ENCODE assay signal across 8 cellular contexts in the genomic region with DNA sequence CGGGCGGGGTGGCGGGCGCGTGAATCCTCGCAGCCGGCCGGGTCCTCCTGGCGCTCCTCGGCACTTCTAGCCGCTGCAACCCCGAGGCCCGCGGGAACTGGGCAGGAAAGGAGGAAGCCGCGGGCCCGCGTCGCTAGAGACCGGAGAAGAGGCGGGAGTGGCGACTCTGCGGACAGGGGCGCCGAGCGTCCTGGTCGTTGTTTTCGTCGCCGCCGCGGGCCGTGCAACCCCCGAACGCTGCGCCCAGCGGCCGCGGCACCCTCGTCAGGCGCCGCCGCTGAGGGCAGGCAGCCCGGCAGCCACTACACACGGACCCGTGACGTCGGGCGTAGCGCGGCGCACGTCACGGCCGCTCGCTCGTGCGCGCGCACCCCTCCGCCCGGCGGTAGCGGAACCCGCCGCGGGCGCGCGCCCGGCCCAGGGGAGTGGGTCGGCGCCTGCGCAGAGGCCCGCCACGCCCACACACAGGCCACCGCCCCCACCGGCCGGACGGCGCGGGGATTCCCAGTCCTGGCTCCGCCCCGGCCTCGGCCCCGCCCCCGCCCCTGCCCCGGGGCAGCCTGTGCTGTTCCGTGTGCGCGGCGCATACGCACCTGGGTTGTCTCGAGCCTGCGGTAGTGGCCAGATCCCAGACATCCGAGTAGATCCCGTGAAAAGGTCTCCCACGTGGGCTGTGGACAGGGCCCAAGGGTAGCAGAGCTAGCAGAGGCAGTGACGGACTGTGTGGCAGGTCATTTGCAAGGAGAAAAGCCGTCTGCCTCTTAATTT. TPM values are rescaled to one million over a fixed set of nuclear protein-coding genes. Genes with fewer than 3 reads are reported as not detected.
DNase-seq lines count a peak whose midpoint lies in the region; ATAC-seq and TF ChIP-seq lines count a peak whose summit lies in the region.

A gene with protein sequence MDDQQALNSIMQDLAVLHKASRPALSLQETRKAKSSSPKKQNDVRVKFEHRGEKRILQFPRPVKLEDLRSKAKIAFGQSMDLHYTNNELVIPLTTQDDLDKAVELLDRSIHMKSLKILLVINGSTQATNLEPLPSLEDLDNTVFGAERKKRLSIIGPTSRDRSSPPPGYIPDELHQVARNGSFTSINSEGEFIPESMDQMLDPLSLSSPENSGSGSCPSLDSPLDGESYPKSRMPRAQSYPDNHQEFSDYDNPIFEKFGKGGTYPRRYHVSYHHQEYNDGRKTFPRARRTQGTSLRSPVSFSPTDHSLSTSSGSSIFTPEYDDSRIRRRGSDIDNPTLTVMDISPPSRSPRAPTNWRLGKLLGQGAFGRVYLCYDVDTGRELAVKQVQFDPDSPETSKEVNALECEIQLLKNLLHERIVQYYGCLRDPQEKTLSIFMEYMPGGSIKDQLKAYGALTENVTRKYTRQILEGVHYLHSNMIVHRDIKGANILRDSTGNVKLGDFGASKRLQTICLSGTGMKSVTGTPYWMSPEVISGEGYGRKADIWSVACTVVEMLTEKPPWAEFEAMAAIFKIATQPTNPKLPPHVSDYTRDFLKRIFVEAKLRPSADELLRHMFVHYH (minus strand): TSS at position 321 of the 768 bp plus-strand sequence. CDS start 44,846 bp downstream, outside the sequence.

- no peak for TF ChIP-seq CTCF in GM06990 (IDR thresholded peaks at IDR 0.05; ENCODE audit: insufficient read depth, low read length, poor library complexity, severe bottlenecking)
- TF ChIP-seq CTCF in HFF-Myc (IDR thresholded peaks at IDR 0.05; ENCODE audit: low read depth, low read length, missing control alignments): no peak
- no peak for TF ChIP-seq CTCF in suprapubic skin (IDR thresholded peaks at IDR 0.05)

- no peaks in the 10 kb centered on the region for H3K9me3 ChIP-seq in suprapubic skin

- H3K9me3 Mint-ChIP-seq in activated naive CD4-positive, alpha-beta T cell treated with anti-CD3 and anti-CD28 coated beads, Interleukin-2, amount 50 U/mL, for 24 hours: no peaks in the 10 kb centered on the region

- H3K36me3 ChIP-seq in GM06990 (ENCODE audit: control insufficient read depth, insufficient read depth, low read length): no peaks in the 10 kb centered on the region
- H3K36me3 ChIP-seq in suprapubic skin: no peaks in the 10 kb centered on the region

- TF ChIP-seq POLR2A in suprapubic skin (IDR thresholded peaks at IDR 0.05): peak in 1 of 2 donors; percentile 80

- H3K27me3 ChIP-seq in GM06990 (replicated peaks; ENCODE audit: control insufficient read depth, insufficient read depth, low read length) (no peaks in the 10 kb centered on the region), suprapubic skin (no peaks in the 10 kb centered on the region)

- peaks cover 80% of the 10 kb centered on the region for H3K4me1 Mint-ChIP-seq in activated naive CD4-positive, alpha-beta T cell treated with anti-CD3 and anti-CD28 coated beads, Interleukin-2, amount 50 U/mL, for 24 hours

- peak within 1 kb of the TSS; percentile 91 for H3K4me3 ChIP-seq in GM06990 (replicated peaks; ENCODE audit: low read depth, low read length)
- peak within 1 kb of the TSS; percentile 59 for H3K4me3 ChIP-seq in HFF-Myc (replicated peaks; ENCODE audit: low read depth, low read length)
- peak within 1 kb of the TSS; percentile 99 for H3K4me3 ChIP-seq in suprapubic skin

- WGBS in suprapubic skin: 0% methylated on average over 2 of the region's 100 CpGs

- H3K4me1 ChIP-seq in suprapubic skin: peaks cover 44% of the 10 kb centered on the region

- ATAC-seq in SK-N-SH treated with all-trans-retinoic acid at 6 μM for 48 hours: peak; percentile 86

- H3K27ac Mint-ChIP-seq in activated naive CD4-positive, alpha-beta T cell treated with anti-CD3 and anti-CD28 coated beads, Interleukin-2, amount 50 U/mL, for 24 hours: peak within 1 kb of the TSS; percentile 97

- H3K27me3 Mint-ChIP-seq in activated naive CD4-positive, alpha-beta T cell treated with anti-CD3 and anti-CD28 coated beads, Interleukin-2, amount 50 U/mL, for 24 hours: no peaks in the 10 kb centered on the region

- no peak for TF ChIP-seq EP300 in suprapubic skin (IDR thresholded peaks at IDR 0.05)

- DNase-seq in GM06990 (ENCODE audit: extremely low read depth, insufficient read length) (peak; percentile 95), HFF-Myc (ENCODE audit: extremely low read depth, low read depth) (peak; percentile 39), NAMALWA (ENCODE audit: low spot score) (peak; percentile 93), globus pallidus (ENCODE audit: low spot score) (peak; percentile 91), occipital lobe (lab: John Stamatoyannopoulos, UW) (peak; percentile 87), suprapubic skin (ENCODE audit: low spot score in 2 of 2) (peak; percentile 95 to 96)

- H3K27ac ChIP-seq in suprapubic skin: peak within 1 kb of the TSS; percentile 100

- H3K36me3 Mint-ChIP-seq in activated naive CD4-positive, alpha-beta T cell treated with anti-CD3 and anti-CD28 coated beads, Interleukin-2, amount 50 U/mL, for 24 hours: peaks cover 9% of the 10 kb centered on the region

- H3K4me3 Mint-ChIP-seq in activated naive CD4-positive, alpha-beta T cell treated with anti-CD3 and anti-CD28 coated beads, Interleukin-2, amount 50 U/mL, for 24 hours: peak within 1 kb of the TSS; percentile 91

TF ChIP-seq in SK-N-SH treated with all-trans-retinoic acid at 6 μM for 48 hours, 23 proteins besides CTCF, POLR2A, EP300 and RAD21:
- TF ChIP-seq BACH2 (CRISPR knock-in tag; IDR thresholded peaks at IDR 0.05; ENCODE audit: borderline replicate concordance) (no peak), PPARA (CRISPR knock-in tag; IDR thresholded peaks at IDR 0.05; ENCODE audit: borderline replicate concordance) (no peak), ZFP3 (CRISPR knock-in tag; IDR thresholded peaks at IDR 0.05) (0 out of 2 replicates have a peak, but pooled peaks have one; percentile 17), ESRRG (CRISPR knock-in tag; IDR thresholded peaks at IDR 0.05) (no peak), POU6F1 (CRISPR knock-in tag; IDR thresholded peaks at IDR 0.05; ENCODE audit: borderline replicate concordance, low read depth) (no peak), TOX (CRISPR knock-in tag; IDR thresholded peaks at IDR 0.05; ENCODE audit: borderline replicate concordance) (no peak), ARNTL (CRISPR knock-in tag; IDR thresholded peaks at IDR 0.05; ENCODE audit: borderline replicate concordance, low read depth) (no peak), SNAI2 (CRISPR knock-in tag; IDR thresholded peaks at IDR 0.05) (no peak), CSDC2 (CRISPR knock-in tag; IDR thresholded peaks at IDR 0.05) (0 out of 2 replicates have a peak, but pooled peaks have one; percentile 33), TSHZ2 (CRISPR knock-in tag; IDR thresholded peaks at IDR 0.05) (no peak; the same call in 1 of the 2 replicates), GLIS3 (CRISPR knock-in tag; IDR thresholded peaks at IDR 0.05) (no peak), ZFP30 (CRISPR knock-in tag; IDR thresholded peaks at IDR 0.05) (no peak)
- TF ChIP-seq, protein P1, sequence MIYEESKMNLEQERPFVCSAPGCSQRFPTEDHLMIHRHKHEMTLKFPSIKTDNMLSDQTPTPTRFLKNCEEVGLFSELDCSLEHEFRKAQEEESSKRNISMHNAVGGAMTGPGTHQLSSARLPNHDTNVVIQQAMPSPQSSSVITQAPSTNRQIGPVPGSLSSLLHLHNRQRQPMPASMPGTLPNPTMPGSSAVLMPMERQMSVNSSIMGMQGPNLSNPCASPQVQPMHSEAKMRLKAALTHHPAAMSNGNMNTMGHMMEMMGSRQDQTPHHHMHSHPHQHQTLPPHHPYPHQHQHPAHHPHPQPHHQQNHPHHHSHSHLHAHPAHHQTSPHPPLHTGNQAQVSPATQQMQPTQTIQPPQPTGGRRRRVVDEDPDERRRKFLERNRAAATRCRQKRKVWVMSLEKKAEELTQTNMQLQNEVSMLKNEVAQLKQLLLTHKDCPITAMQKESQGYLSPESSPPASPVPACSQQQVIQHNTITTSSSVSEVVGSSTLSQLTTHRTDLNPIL (CRISPR knock-in tag; IDR thresholded peaks at IDR 0.05; ENCODE audit: low read depth): no peak

RNA-seq across cellular contexts. Expression of the gene that starts here (rescaled TPM):
- total RNA-seq in occipital lobe (62.1 TPM), suprapubic skin (10 to 100 TPM; 29.4 to 49.1 (median 44.0) TPM)

Comparison
In these comparisons a context has a peak if more than half of its experiments do, and no peak if none do; other contexts are left out.
1. Peak in every context shown above with its lines: DNase-seq, ATAC-seq, H3K4me3 ChIP-seq and H3K27ac ChIP-seq.
2. DNase-seq: peak in every context shown above with its lines; median percentile 96 in suprapubic skin; 95 in GM06990; 93 in NAMALWA; 91 in globus pallidus; 87 in occipital lobe; 39 in HFF-Myc.